Comparison of ENCODE assay signal across 3 cellular contexts in the genomic region with DNA sequence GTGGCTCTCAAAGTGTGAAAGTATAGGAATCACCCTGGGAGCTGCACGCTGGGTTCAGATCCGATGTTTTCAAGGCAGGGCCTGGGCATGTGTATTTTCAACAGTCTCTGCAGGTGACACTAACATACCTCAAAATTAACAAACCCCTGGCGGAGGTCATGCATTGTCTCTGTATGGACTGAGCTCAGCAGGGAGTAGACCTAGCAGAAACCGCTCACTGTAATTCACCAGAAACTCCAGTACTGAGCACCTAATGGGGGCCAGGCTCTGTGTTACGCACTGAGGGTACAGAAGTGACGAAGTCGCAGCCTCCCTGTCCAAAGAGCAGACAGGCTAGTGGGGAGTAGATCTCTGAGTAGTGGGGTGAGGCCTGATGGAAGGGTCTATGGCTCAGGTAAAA.
A peak's percentile ranks its signal among the peaks of the same experiment; 100 is the strongest.
TF ChIP-seq lines count a peak whose summit lies in the region.

No MANE protein-coding gene starts in this region.

TF ChIP-seq in SK-N-SH, 30 proteins besides CTCF, POLR2A, EP300 and RAD21:
- TF ChIP-seq YY1 (IDR thresholded peaks at IDR 0.05; ENCODE audit: low read depth), result no peak
- no peak for TF ChIP-seq FOXJ3 (CRISPR knock-in tag; IDR thresholded peaks at IDR 0.05)
- TF ChIP-seq, protein P1, sequence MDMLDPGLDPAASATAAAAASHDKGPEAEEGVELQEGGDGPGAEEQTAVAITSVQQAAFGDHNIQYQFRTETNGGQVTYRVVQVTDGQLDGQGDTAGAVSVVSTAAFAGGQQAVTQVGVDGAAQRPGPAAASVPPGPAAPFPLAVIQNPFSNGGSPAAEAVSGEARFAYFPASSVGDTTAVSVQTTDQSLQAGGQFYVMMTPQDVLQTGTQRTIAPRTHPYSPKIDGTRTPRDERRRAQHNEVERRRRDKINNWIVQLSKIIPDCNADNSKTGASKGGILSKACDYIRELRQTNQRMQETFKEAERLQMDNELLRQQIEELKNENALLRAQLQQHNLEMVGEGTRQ (IDR thresholded peaks at IDR 0.05; ENCODE audit: borderline replicate concordance, low read depth, low read length), result no peak
- no peak for TF ChIP-seq GABPA (IDR thresholded peaks at IDR 0.05; ENCODE audit: low read depth)
- TF ChIP-seq MXI1 (IDR thresholded peaks at IDR 0.05; ENCODE audit: low read depth, low read length), result no peak
- TF ChIP-seq TEAD4 (IDR thresholded peaks at IDR 0.05; ENCODE audit: borderline replicate concordance, insufficient read depth), result no peak
TF ChIP-seq in SK-N-SH: peak in this region for 0.

TF ChIP-seq in SK-N-SH treated with all-trans-retinoic acid at 6 μM for 48 hours, 23 proteins besides CTCF, POLR2A, EP300 and RAD21:
- no peak for TF ChIP-seq ZFP30 (CRISPR knock-in tag; IDR thresholded peaks at IDR 0.05)
- no peak for TF ChIP-seq BACH2 (CRISPR knock-in tag; IDR thresholded peaks at IDR 0.05; ENCODE audit: borderline replicate concordance)
- no peak for TF ChIP-seq ZNF8 (CRISPR knock-in tag; IDR thresholded peaks at IDR 0.05)
- TF ChIP-seq ZNF565 (CRISPR knock-in tag; conservative IDR thresholded peaks at IDR 0.05; ENCODE audit: low read depth), result no peak

TF ChIP-seq in K562, 482 proteins besides CTCF, POLR2A, EP300 and RAD21:
- TF ChIP-seq ELF4 (CRISPR knock-in tag; IDR thresholded peaks at IDR 0.05), result no peak
- 0 out of 2 replicates have a peak, but pooled peaks have one; percentile 27 for TF ChIP-seq PRMT5 (CRISPR knock-in tag; IDR thresholded peaks at IDR 0.05)
- TF ChIP-seq BRD9 (IDR thresholded peaks at IDR 0.05; ENCODE audit: low read depth, partially characterized antibody), result no peak
